18 cellular contexts compared by ENCODE assay signal in the genomic region with DNA sequence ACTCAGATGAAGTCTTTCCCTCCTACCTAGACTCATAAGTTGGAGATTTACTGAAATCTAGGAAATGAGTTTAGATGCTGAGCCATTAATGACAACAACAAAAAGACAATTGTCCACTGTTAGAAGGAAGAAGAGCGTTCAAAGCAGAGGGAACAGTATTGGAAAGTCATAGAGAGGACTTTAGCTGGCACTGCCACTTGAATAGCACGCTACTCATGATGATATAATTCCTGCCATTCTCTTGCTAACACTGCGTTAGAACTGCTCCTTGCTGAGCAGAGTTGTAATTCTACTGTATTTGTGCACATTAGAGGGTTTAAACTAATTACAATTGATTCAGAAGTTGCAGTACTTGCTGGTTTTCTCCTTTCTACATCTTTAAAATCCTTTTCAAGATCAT.
"Had no signal": no experiment of that assay in that cellular context is flagged by ENCODE, and none has a peak within 500 bp of the region (broad histone marks: within the 10 kb centered on the region; RNA-seq: fewer than 3 reads in every experiment).

No MANE protein-coding gene starts in this region.

- ATAC-seq: esophagus mucosa, gastrocnemius medialis, heart left ventricle, left cardiac atrium, left lung, left ventricle myocardium superior, lower lobe of right lung, mucosa of descending colon had no signal

- H3K27me3 Mint-ChIP-seq: memory B cell had no signal

- H3K9me3 Mint-ChIP-seq: memory B cell had no signal

- H3K27ac ChIP-seq: coronary artery, esophagus squamous epithelium, gastrocnemius medialis, heart left ventricle, left lung, lower lobe of right lung had no signal

- H3K4me3 Mint-ChIP-seq: memory B cell had no signal

- H3K27ac Mint-ChIP-seq: memory B cell had no signal

- DNase-seq: dermis blood vessel endothelial cell; dorsolateral prefrontal cortex; effector CD4-positive, alpha-beta T cell; effector memory CD4-positive, alpha-beta T cell; esophagus squamous epithelium; foreskin fibroblast; foreskin melanocyte; gastrocnemius medialis; heart left ventricle; left cardiac atrium; left lung; left ventricle myocardium superior; lower lobe of right lung; mesendoderm; mucosa of descending colon had no signal

- H3K4me1 Mint-ChIP-seq: memory B cell had no signal
